In genomic region chr1:205477121-205477758, GRCh38 we compare ENCODE assay signal across 13 cellular contexts. TPM values are rescaled to one million over a fixed set of nuclear protein-coding genes. Genes with fewer than 3 reads are reported as not detected.
DNase-seq lines count a peak whose midpoint lies in the region; ATAC-seq and TF ChIP-seq lines count a peak whose summit lies in the region.
"Had no signal": no experiment of that assay in that cellular context is flagged by ENCODE, and none has a peak within 500 bp of the region (broad histone marks: within the 10 kb centered on the region; RNA-seq: fewer than 3 reads in every experiment).

No MANE protein-coding gene starts in this region.

- H3K27me3 Mint-ChIP-seq in H9 (ENCODE audit: low read depth): peaks cover 55% of the 10 kb centered on the region

- H2BK20ac ChIP-seq in H9 (ENCODE audit: low read depth, low read length, poor library complexity, severe bottlenecking): no peak overlapping the region

- no peak overlapping the region for H4K5ac ChIP-seq in H9 (ENCODE audit: insufficient read length, low read depth, low read length)

- H3T11ph ChIP-seq in H9 (ENCODE audit: low read length): no peak overlapping the region

- no peak overlapping the region for H2BK120ac ChIP-seq in H9 (ENCODE audit: low read depth, low read length, poor library complexity, severe bottlenecking)

- H2BK12ac ChIP-seq in H9 (ENCODE audit: insufficient read length, low read depth, low read length): no peak overlapping the region

- H3K9ac ChIP-seq in H9 (ENCODE audit: extremely low read depth, insufficient read length, low read length): no peak overlapping the region
- peak overlapping the region; percentile 27 for H3K9ac ChIP-seq in rectal smooth muscle tissue (ENCODE audit: low read length)
- no peak overlapping the region for H3K9ac ChIP-seq in Karpas-422 (ENCODE audit: low read length)

- CTCF ChIA-PET in RWPE1 (lab: Yijun Ruan, JAX): interaction anchor here (1.0 to 2.5 kb wide), 7 partner anchors 8 to 114 kb away, joined by 3 to 12 read pairs (median 6); no protein-coding TSS in a partner anchor

- TF ChIP-seq CTCF in H9 (conservative IDR thresholded peaks at IDR 0.05) (peak; percentile 52), RWPE1 (conservative IDR thresholded peaks at IDR 0.05; ENCODE audit: low read depth) (no peak)

- H4K8ac ChIP-seq in H9 (replicated peaks; ENCODE audit: insufficient read length, low read depth, low read length): no peak overlapping the region

- H3K14ac ChIP-seq in H9 (ENCODE audit: insufficient read depth, low read length): no peak overlapping the region; the same call in 1 of the 2 replicates

- no peak overlapping the region for H2BK5ac ChIP-seq in H9 (ENCODE audit: insufficient read length, low read length)

- no peaks in the 10 kb centered on the region for H3K23me2 ChIP-seq in H9 (ENCODE audit: insufficient read length, low read depth, low read length, poor library complexity, severe bottlenecking)

- no peak overlapping the region for H2AK5ac ChIP-seq in H9 (ENCODE audit: insufficient read length, low read length)

- H4K20me1 ChIP-seq in H9 (ENCODE audit: control insufficient read depth, insufficient read depth, insufficient read length) (peaks cover 2% of the 10 kb centered on the region), Karpas-422 (ENCODE audit: insufficient read depth, low read depth, low read length) (no peaks in the 10 kb centered on the region)

- H3K36me3 ChIP-seq in rectal smooth muscle tissue (ENCODE audit: control insufficient read depth, insufficient read depth, low read length): no peaks in the 10 kb centered on the region
- no peaks in the 10 kb centered on the region for H3K36me3 ChIP-seq in Karpas-422 (ENCODE audit: insufficient read depth, low read length)

- WGBS in H9 (ENCODE audit: extremely low coverage, insufficient read length, low lambda C conversion rate): no CpG with 5 or more reads among the region's 6 CpGs

- H4K91ac ChIP-seq in H9 (ENCODE audit: insufficient read length, low read depth, low read length): no peak overlapping the region

- H3K4ac ChIP-seq in H9 (ENCODE audit: low read depth, low read length): no peak overlapping the region

- H3K79me2 ChIP-seq in H9 (ENCODE audit: insufficient read depth, low read length) (no peaks in the 10 kb centered on the region), Karpas-422 (ENCODE audit: low read length) (no peaks in the 10 kb centered on the region)

- POLR2A ChIA-PET in RWPE1 (lab: Yijun Ruan, JAX; ENCODE audit: low non-redundant PET): no interaction called here

- H3K9me3 Mint-ChIP-seq in H9: peaks cover 11 to 14% of the 10 kb centered on the region in 2 experiments

- no peak overlapping the region for H3K18ac ChIP-seq in H9 (ENCODE audit: insufficient read length, low read depth, low read length)

- H3K9me2 ChIP-seq in Karpas-422 (replicated peaks; ENCODE audit: insufficient read depth, low read length): no peaks in the 10 kb centered on the region

- no peak overlapping the region for H3K4me3 ChIP-seq in rectal smooth muscle tissue (ENCODE audit: low read length)
- H3K4me3 ChIP-seq in Karpas-422 (ENCODE audit: low read length): no peak overlapping the region

- H3K4me1 ChIP-seq in H9 (ENCODE audit: insufficient read depth, low read length) (no peaks in the 10 kb centered on the region), rectal smooth muscle tissue (ENCODE audit: control insufficient read depth, insufficient read depth, low read length) (no peaks in the 10 kb centered on the region), Karpas-422 (ENCODE audit: low read length) (no peaks in the 10 kb centered on the region)

- H3K27ac ChIP-seq in H9 (ENCODE audit: insufficient read length, low read depth, low read length): no peak overlapping the region
- peak overlapping the region; percentile 91 for H3K27ac ChIP-seq in RWPE1
- H3K27ac ChIP-seq in epithelial cell of prostate: peak overlapping the region; percentile 41
- H3K27ac ChIP-seq in rectal smooth muscle tissue (ENCODE audit: low read depth, low read length): no peak overlapping the region
- H3K27ac ChIP-seq in Karpas-422 (ENCODE audit: low read length): no peak overlapping the region

- H2BK15ac ChIP-seq in H9 (ENCODE audit: low read depth, low read length): no peak overlapping the region

- no peak overlapping the region for H3K23ac ChIP-seq in H9 (ENCODE audit: insufficient read length, low read depth, low read length)

- H3K36me3 Mint-ChIP-seq in H9 (ENCODE audit: insufficient read depth in 1 of 3, low read depth in 3 of 3): peaks cover 0 to 11% (median 5%) of the 10 kb centered on the region in 3 experiments; a peak in 3 of 7 replicates

- peaks cover 51% of the 10 kb centered on the region in 2 experiments for H3K4me1 Mint-ChIP-seq in H9

- H3K9me3 ChIP-seq in H9 (ENCODE audit: control insufficient read depth, low read depth, low read length): no peaks in the 10 kb centered on the region
- H3K9me3 ChIP-seq in Karpas-422 (ENCODE audit: low read length): peaks cover 8% of the 10 kb centered on the region

- ATAC-seq in GM21515 (IDR thresholded peaks at IDR 0.05; ENCODE audit: unreplicated experiment): no peak
- ATAC-seq: activated CD8-positive, alpha-beta memory T cell treated with anti-CD3 and anti-CD28 coated beads, Interleukin-2, amount 10 ng/mL, durations not matched to agents 7 days and 5 days had no signal

- H3K56ac ChIP-seq in H9 (ENCODE audit: insufficient read length, low read depth, low read length): no peak overlapping the region

- H2AFZ ChIP-seq in H9 (ENCODE audit: low read length) (no peak overlapping the region), Karpas-422 (ENCODE audit: low read length) (no peak overlapping the region)

- H3K27ac Mint-ChIP-seq in H9: no peak overlapping the region
- H3K27ac Mint-ChIP-seq: activated CD8-positive, alpha-beta memory T cell treated with anti-CD3 and anti-CD28 coated beads, Interleukin-2, amount 10 ng/mL, durations not matched to agents 7 days and 5 days had no signal

- no peak overlapping the region for H3K4me2 ChIP-seq in H9 (ENCODE audit: insufficient read depth, insufficient read length, low read length)
- no peak overlapping the region for H3K4me2 ChIP-seq in Karpas-422 (ENCODE audit: low read depth, low read length, poor library complexity, severe bottlenecking)

- H3K4me3 Mint-ChIP-seq in H9: 0 out of 5 replicates have a peak overlapping the region, but pooled peaks of 1 of the 2 experiments have one; percentile 0
- H3K4me3 Mint-ChIP-seq: activated CD8-positive, alpha-beta memory T cell treated with anti-CD3 and anti-CD28 coated beads, Interleukin-2, amount 10 ng/mL, durations not matched to agents 7 days and 5 days had no signal

- DNase-seq in H9 (peak; percentile 76), RWPE1 (ENCODE audit: low spot score) (peak; percentile 46), epithelial cell of prostate (ENCODE audit: low read depth, low spot score) (no peak), T-helper 2 cell (no peak), Karpas-422 (no peak)
- DNase-seq: activated CD4-positive, alpha-beta T cell treated with anti-CD3 and anti-CD28 coated beads for 1 hour; activated CD8-positive, alpha-beta memory T cell treated with anti-CD3 and anti-CD28 coated beads, Interleukin-2, amount 10 ng/mL, durations not matched to agents 7 days and 5 days; activated effector memory CD4-positive, alpha-beta T cell treated with Interleukin-2 at 50 U/mL for 16 hours; naive B cell; NK-92 treated with Interleukin-12 subunit alpha and Interleukin-12 subunit beta, amount 100 ng/mL, for 24 hours had no signal

- no peaks in the 10 kb centered on the region for H3K79me1 ChIP-seq in H9 (ENCODE audit: insufficient read depth, low read depth, low read length, poor library complexity, severe bottlenecking)

- H3K27me3 ChIP-seq in H9 (ENCODE audit: insufficient read depth, low read length) (no peaks in the 10 kb centered on the region; the same call in 1 of the 2 replicates), rectal smooth muscle tissue (ENCODE audit: control insufficient read depth, insufficient read depth, low read length) (peaks cover 9% of the 10 kb centered on the region), Karpas-422 (ENCODE audit: low read length) (no peaks in the 10 kb centered on the region; the same call in 1 of the 2 replicates)

RNA-seq across cellular contexts. Expression of gene BLACAT1, which starts 21.4 kb away (rescaled TPM):
- total RNA-seq in H9 (2021): 3.8 and 4.0 TPM in 2 replicates
- not detected in 2 replicates for total RNA-seq in Karpas-422 (2014; rRNA removed; shearing (Covaris generic); ENCODE audit: low replicate concordance)

RNA-seq across cellular contexts. Expression of gene CDK18, which starts 27.2 kb away (rescaled TPM):
- 34.6 and 38.5 TPM in 2 replicates for total RNA-seq in H9 (2021)
- total RNA-seq in Karpas-422 (2014; rRNA removed; shearing (Covaris generic); ENCODE audit: low replicate concordance): 0.45 TPM in 1 of 2 replicates, not detected in the other

RNA-seq across cellular contexts. Expression of gene LEMD1, which starts 55.4 kb away (rescaled TPM):
- total RNA-seq in H9 (2021): 11.8 and 11.9 TPM in 2 replicates
- total RNA-seq in Karpas-422 (2014; rRNA removed; shearing (Covaris generic); ENCODE audit: low replicate concordance): not detected in 2 replicates
- total RNA-seq: lower leg skin had no signal

Comparison
In these comparisons a context has a peak if more than half of its experiments do, and no peak if none do; other contexts are left out.
1. DNase-seq: peak in H9 (single experiment) and RWPE1 (single experiment); none in epithelial cell of prostate (single experiment), T-helper 2 cell (0 of 5) and Karpas-422 (single experiment).
2. H3K27ac ChIP-seq: peak in RWPE1 (single experiment) and epithelial cell of prostate (single experiment); none in H9 (single experiment), rectal smooth muscle tissue (single experiment) and Karpas-422 (single experiment).
3. RNA of gene CDK18, which starts 27.2 kb away (total RNA-seq): 34.6 to 38.5 TPM in H9; 0.45 TPM in Karpas-422; every median in the first group is over 10 times any median in the second.
4. RNA of gene LEMD1, which starts 55.4 kb away (total RNA-seq): 11.8 to 11.9 TPM in H9; not detected in Karpas-422; every median in the first group is over 10 times any median in the second.